In genomic region chr9:106023455-106023854, GRCh38 we compare ENCODE assay signal across 1 cellular context.
TF ChIP-seq lines count a peak whose summit lies in the region.

No MANE protein-coding gene starts in this region.

TF ChIP-seq in GM12878, 131 proteins besides CTCF, POLR2A, EP300 and RAD21 (continued from another document):
- TF ChIP-seq IKZF2 (IDR thresholded peaks at IDR 0.05) (peak; percentile 40 to 58; a peak in 2 of 4 replicates), MTA2 (IDR thresholded peaks at IDR 0.05; ENCODE audit: low read depth) (peak; percentile 52), PKNOX1 (IDR thresholded peaks at IDR 0.05) (no peak), JUNB (IDR thresholded peaks at IDR 0.05) (peak; percentile 47), PAX5 (IDR thresholded peaks at IDR 0.05; ENCODE audit: borderline replicate concordance, low read depth, low read length) (no peak)
